In genomic region chr12:65074932-65075331, GRCh38 we compare ENCODE assay signal across 14 cellular contexts. TPM values are rescaled to one million over a fixed set of nuclear protein-coding genes. Genes with fewer than 3 reads are reported as not detected.
DNase-seq lines count a peak whose midpoint lies in the region; ATAC-seq and TF ChIP-seq lines count a peak whose summit lies in the region.
"Had no signal": no experiment of that assay in that cellular context is flagged by ENCODE, and none has a peak within 500 bp of the region (broad histone marks: within the 10 kb centered on the region; RNA-seq: fewer than 3 reads in every experiment).

No MANE protein-coding gene starts in this region.

- H3K9ac ChIP-seq in neural progenitor cell, result no peak overlapping the region

- H3K27ac ChIP-seq in WERI-Rb-1, result no peak overlapping the region
- H3K27ac ChIP-seq in neural progenitor cell, result no peak overlapping the region
- H3K27ac ChIP-seq in prostate gland, result no peak overlapping the region
- H3K27ac ChIP-seq: skin epidermis had no signal

- H3K4me3 Mint-ChIP-seq in neural progenitor cell, result no peak overlapping the region
- H3K4me3 Mint-ChIP-seq: activated T-helper 17 cell treated with anti-CD3 and anti-CD28 coated beads, Interleukin-2, amount 50 U/mL, for 72 hours; CD4-positive, alpha-beta T cell had no signal

- no peaks in the 10 kb centered on the region for H3K27me3 Mint-ChIP-seq in neural progenitor cell (ENCODE audit: insufficient read depth, low read depth)

- no peak overlapping the region for H3K4me2 ChIP-seq in neural progenitor cell

- H3K9me3 ChIP-seq in WERI-Rb-1 (ENCODE audit: severe bottlenecking) (no peaks in the 10 kb centered on the region), neural progenitor cell (ENCODE audit: low read depth) (no peaks in the 10 kb centered on the region), prostate gland (no peaks in the 10 kb centered on the region)

- no peaks in the 10 kb centered on the region for H3F3A ChIP-seq in neural progenitor cell (ENCODE audit: low read depth)

- H3K4me3 ChIP-seq in GM12875 (ENCODE audit: low read depth, low read length) (no peak overlapping the region), WERI-Rb-1 (ENCODE audit: low read depth, low read length) (no peak overlapping the region), neural progenitor cell (no peak overlapping the region), prostate gland (no peak overlapping the region)
- H3K4me3 ChIP-seq: skin epidermis had no signal

- H4K20me1 ChIP-seq in neural progenitor cell (ENCODE audit: low read depth), result no peaks in the 10 kb centered on the region

- no peaks in the 10 kb centered on the region for H3K36me3 Mint-ChIP-seq in neural progenitor cell

- DNase-seq in HuH-7 (ENCODE audit: low spot score) (peak; percentile 20), WERI-Rb-1 (no peak), neural progenitor cell (ENCODE audit: low spot score) (no peak), H4 (ENCODE audit: low spot score) (no peak), prostate gland (ENCODE audit: low spot score) (no peak)
- DNase-seq: activated CD4-positive, alpha-beta T cell treated with anti-CD3 and anti-CD28 coated beads, Interleukin-2, amount 50 U/mL, for 48 hours; CD4-positive, alpha-beta T cell; GDM1; IMR-90; NCI-H1694 had no signal

- H3K4me1 Mint-ChIP-seq in neural progenitor cell, result peaks cover 3% of the 10 kb centered on the region
- H3K4me1 Mint-ChIP-seq: activated T-helper 17 cell treated with anti-CD3 and anti-CD28 coated beads, Interleukin-2, amount 50 U/mL, for 72 hours had no signal

- no peak overlapping the region for H3K27ac Mint-ChIP-seq in neural progenitor cell
- H3K27ac Mint-ChIP-seq: activated T-helper 17 cell treated with anti-CD3 and anti-CD28 coated beads, Interleukin-2, amount 50 U/mL, for 72 hours; CD4-positive, alpha-beta T cell had no signal

- H3K79me2 ChIP-seq in neural progenitor cell (ENCODE audit: low read depth), result no peaks in the 10 kb centered on the region

- no peaks in the 10 kb centered on the region for H3K9me3 Mint-ChIP-seq in neural progenitor cell
- H3K9me3 Mint-ChIP-seq: activated T-helper 17 cell treated with anti-CD3 and anti-CD28 coated beads, Interleukin-2, amount 50 U/mL, for 72 hours; CD4-positive, alpha-beta T cell had no signal

- H3K36me3 ChIP-seq in WERI-Rb-1 (no peaks in the 10 kb centered on the region), neural progenitor cell (no peaks in the 10 kb centered on the region), prostate gland (no peaks in the 10 kb centered on the region)

- TF ChIP-seq POLR2A in prostate gland (IDR thresholded peaks at IDR 0.05), result no peak

- H3K27me3 ChIP-seq in WERI-Rb-1 (ENCODE audit: insufficient read depth, low read depth, severe bottlenecking) (no peaks in the 10 kb centered on the region), neural progenitor cell (no peaks in the 10 kb centered on the region), prostate gland (replicated peaks; ENCODE audit: insufficient read depth) (no peaks in the 10 kb centered on the region)

- peaks cover 3% of the 10 kb centered on the region for H3K4me1 ChIP-seq in neural progenitor cell
- H3K4me1 ChIP-seq in prostate gland (replicated peaks), result no peaks in the 10 kb centered on the region

- no peak for ATAC-seq in GM21825 (IDR thresholded peaks at IDR 0.05; ENCODE audit: unreplicated experiment)
- ATAC-seq: activated T-helper 17 cell treated with anti-CD3 and anti-CD28 coated beads, Interleukin-2, amount 50 U/mL, for 72 hours had no signal

- TF ChIP-seq CTCF in GM12875 (IDR thresholded peaks at IDR 0.05; ENCODE audit: borderline replicate concordance, insufficient read depth, low read depth, low read length), result peak; percentile 23; the same call in 1 of the 2 replicates
- 0 out of 2 replicates have a peak, but pooled peaks have one; percentile 3 for TF ChIP-seq CTCF in WERI-Rb-1 (IDR thresholded peaks at IDR 0.05; ENCODE audit: low read depth, low read length)
- TF ChIP-seq CTCF in neural progenitor cell (IDR thresholded peaks at IDR 0.05), result peak; percentile 13
- no peak for TF ChIP-seq CTCF in prostate gland (IDR thresholded peaks at IDR 0.05)

- WGBS in prostate gland, result 53% methylated on average over 6 of the region's 6 CpGs

- H2AFZ ChIP-seq in neural progenitor cell (replicated peaks), result no peak overlapping the region

- intact Hi-C loops in prostate gland (cut with DNase I), result no loop called here

RNA-seq across cellular contexts. Expression of gene WIF1, which starts 46.2 kb away (rescaled TPM):
- 0.06 and 0.19 TPM in 2 replicates for total RNA-seq in neural progenitor cell (ENCODE audit: low replicate concordance)
- not detected in 2 replicates for total RNA-seq in H4 (2014; rRNA removed; shearing (Covaris generic))
- total RNA-seq in prostate gland, result 10 to 100 TPM in 1 of 2 donors, 1 to 10 TPM in 1; 6.8 to 45.8 TPM
- total RNA-seq: activated T-helper 17 cell treated with anti-CD3 and anti-CD28 coated beads, Interleukin-2, amount 50 U/mL, for 72 hours; CD4-positive, alpha-beta T cell; IMR-90 had no signal

Comparison
In these comparisons a context has a peak if more than half of its experiments do, and no peak if none do; other contexts are left out.
1. CTCF ChIP-seq: peak in GM12875 (single experiment), WERI-Rb-1 (single experiment) and neural progenitor cell (single experiment); none in prostate gland (0 of 4).